8 cellular contexts compared by ENCODE assay signal in genomic region chr2:197184959-197185586, GRCh38.
DNase-seq lines count a peak whose midpoint lies in the region; ATAC-seq and TF ChIP-seq lines count a peak whose summit lies in the region.

No MANE protein-coding gene starts in this region.

- peak overlapping the region; percentile 5 to 37 for H3K27ac ChIP-seq in tibial artery

- POLR2A ChIA-PET in activated CD4-positive, alpha-beta T cell treated with anti-CD3 and anti-CD28 coated beads for 36 hours (lab: Charles Lee) = interaction anchor here (0.6 kb wide), 2 partner anchors 58 to 157 kb away, joined by 3 read pairs; no protein-coding TSS in a partner anchor

- H3K27me3 ChIP-seq in tibial artery = no peaks in the 10 kb centered on the region

- peak overlapping the region; percentile 47 for H3K27ac Mint-ChIP-seq in activated CD4-positive, alpha-beta T cell treated with anti-CD3 and anti-CD28 coated beads for 36 hours
- peak overlapping the region; percentile 62 for H3K27ac Mint-ChIP-seq in chondrocyte (ENCODE audit: unreplicated experiment)

- no peaks in the 10 kb centered on the region for H3K9me3 ChIP-seq in tibial artery

- CTCF ChIA-PET in activated CD4-positive, alpha-beta T cell treated with anti-CD3 and anti-CD28 coated beads for 36 hours (lab: Charles Lee) = interaction anchor here (0.5 to 1.9 kb wide), 5 partner anchors 15 to 137 kb away, joined by 3 to 9 read pairs (median 5); no protein-coding TSS in a partner anchor

- peaks cover 51% of the 10 kb centered on the region for H3K36me3 Mint-ChIP-seq in activated CD4-positive, alpha-beta T cell treated with anti-CD3 and anti-CD28 coated beads for 36 hours (ENCODE audit: low read depth)
- H3K36me3 Mint-ChIP-seq in chondrocyte (ENCODE audit: low read depth) = peaks cover 2% of the 10 kb centered on the region

- no peak for TF ChIP-seq CTCF in chondrocyte (IDR thresholded peaks at IDR 0.05)
- TF ChIP-seq CTCF in tibial artery (IDR thresholded peaks at IDR 0.05) = no peak

- H3K36me3 ChIP-seq in tibial artery = no peaks in the 10 kb centered on the region

- no peak overlapping the region for H3K4me3 ChIP-seq in tibial artery

- H3K4me3 Mint-ChIP-seq in activated CD4-positive, alpha-beta T cell treated with anti-CD3 and anti-CD28 coated beads for 36 hours = no peak overlapping the region
- no peak overlapping the region for H3K4me3 Mint-ChIP-seq in chondrocyte (ENCODE audit: unreplicated experiment)

- H3K9me3 Mint-ChIP-seq in activated CD4-positive, alpha-beta T cell treated with anti-CD3 and anti-CD28 coated beads for 36 hours (ENCODE audit: low read depth) = no peaks in the 10 kb centered on the region
- H3K9me3 Mint-ChIP-seq in chondrocyte (ENCODE audit: low read depth) = no peaks in the 10 kb centered on the region

- no peak for ATAC-seq in activated CD4-positive, alpha-beta T cell treated with anti-CD3 and anti-CD28 coated beads for 36 hours
- ATAC-seq in HG03442 (IDR thresholded peaks at IDR 0.05; ENCODE audit: unreplicated experiment) = no peak

- H3K27me3 Mint-ChIP-seq in activated CD4-positive, alpha-beta T cell treated with anti-CD3 and anti-CD28 coated beads for 36 hours = no peaks in the 10 kb centered on the region
- no peaks in the 10 kb centered on the region for H3K27me3 Mint-ChIP-seq in chondrocyte (ENCODE audit: low read depth)

- peaks cover 88% of the 10 kb centered on the region for H3K4me1 Mint-ChIP-seq in activated CD4-positive, alpha-beta T cell treated with anti-CD3 and anti-CD28 coated beads for 36 hours
- peaks cover 49% of the 10 kb centered on the region for H3K4me1 Mint-ChIP-seq in chondrocyte (ENCODE audit: low read depth)

- DNase-seq in activated CD4-positive, alpha-beta T cell treated with anti-CD3 and anti-CD28 coated beads for 36 hours = no peak
- no peak for DNase-seq in activated CD4-positive, alpha-beta T cell treated with anti-CD3 and anti-CD28 coated beads, Interleukin-2, amount 50 U/mL, for 4 hours
- DNase-seq in chondrocyte (ENCODE audit: low spot score) (no peak), lung microvascular endothelial cell (ENCODE audit: low read depth in 2 of 2) (peak; percentile 20 to 98), tibial artery (peak; percentile 54 to 90), ecto neural progenitor cell (ENCODE audit: low spot score) (no peak)
- no peak for DNase-seq in stimulated activated CD4-positive, alpha-beta T cell treated with anti-CD3 and anti-CD28 coated beads, Interleukin-15, amount 100 ng/mL, for 24 hours

- peaks cover 0 to 26% (median 3%) of the 10 kb centered on the region in 4 donors for H3K4me1 ChIP-seq in tibial artery

- intact Hi-C loops in activated CD4-positive, alpha-beta T cell treated with anti-CD3 and anti-CD28 coated beads for 36 hours (cut with DNase I, micrococcal nuclease) = no loop called here
- intact Hi-C loops in tibial artery (cut with DNase I; ENCODE audit: low total_unique reads) = loop anchor here (10.0 kb wide), 1 partner anchor 170 kb away; no protein-coding TSS in a partner anchor

Comparison
In these comparisons a context has a peak if more than half of its experiments do, and no peak if none do; other contexts are left out.
1. DNase-seq: peak in lung microvascular endothelial cell (2 of 2) and tibial artery (2 of 2); none in activated CD4-positive, alpha-beta T cell treated with anti-CD3 and anti-CD28 coated beads for 36 hours (single experiment), activated CD4-positive, alpha-beta T cell treated with anti-CD3 and anti-CD28 coated beads, Interleukin-2, amount 50 U/mL, for 4 hours (0 of 2), chondrocyte (single experiment), stimulated activated CD4-positive, alpha-beta T cell treated with anti-CD3 and anti-CD28 coated beads, Interleukin-15, amount 100 ng/mL, for 24 hours (single experiment) and ecto neural progenitor cell (single experiment).